Comparison of ENCODE assay signal across 12 cellular contexts in the genomic region with DNA sequence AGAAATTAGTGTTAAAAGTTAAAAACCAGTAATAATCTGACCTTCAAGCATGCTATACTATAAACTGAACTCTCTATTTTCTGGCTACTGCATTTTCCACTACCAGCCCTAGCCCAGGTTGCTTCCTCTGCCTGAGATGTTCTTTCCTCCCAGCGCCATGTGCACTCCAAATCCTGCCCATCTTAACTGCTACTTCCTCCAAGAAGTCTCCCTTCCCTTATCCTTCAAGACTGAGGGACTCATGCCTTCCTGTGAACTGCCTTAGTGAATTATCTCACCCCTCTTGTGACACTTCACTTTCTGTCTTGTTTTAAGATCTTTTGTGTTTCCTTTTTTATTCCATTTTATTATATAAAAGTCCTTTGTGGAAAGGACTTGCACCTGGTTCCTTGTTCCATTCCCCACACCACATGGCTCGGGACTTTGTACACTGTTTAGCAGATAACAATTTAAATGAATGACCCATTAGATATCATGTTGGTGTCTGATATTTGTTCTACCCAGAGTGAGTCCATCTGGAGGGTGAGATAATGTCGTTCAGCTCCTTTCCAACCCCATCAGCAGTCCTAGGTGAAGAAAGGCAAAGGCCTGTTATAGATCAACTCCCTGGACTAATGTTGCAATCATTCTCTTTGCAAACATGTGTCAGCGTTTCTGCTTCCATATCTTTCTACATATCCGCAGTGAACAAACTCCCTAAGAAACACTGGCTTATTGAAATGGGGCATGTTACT. TPM values are rescaled to one million over a fixed set of nuclear protein-coding genes. Genes with fewer than 3 reads are reported as not detected.
A peak's percentile ranks its signal among the peaks of the same experiment; 100 is the strongest.
DNase-seq lines count a peak whose midpoint lies in the region; ATAC-seq and TF ChIP-seq lines count a peak whose summit lies in the region.
"Had no signal": no experiment of that assay in that cellular context is flagged by ENCODE, and none has a peak within 500 bp of the region (broad histone marks: within the 10 kb centered on the region; RNA-seq: fewer than 3 reads in every experiment).

No MANE protein-coding gene starts in this region.

- no peaks in the 10 kb centered on the region for H3K9me3 ChIP-seq in BLaER1
- no peaks in the 10 kb centered on the region for H3K9me3 ChIP-seq in esophagus muscularis mucosa
- no peaks in the 10 kb centered on the region for H3K9me3 ChIP-seq in mucosa of rectum (ENCODE audit: control insufficient read depth in 2 of 2, low read length in 2 of 2)

- ATAC-seq in GM19324 (IDR thresholded peaks at IDR 0.05; ENCODE audit: low FRiP score, unreplicated experiment) (no peak), HG02798 (IDR thresholded peaks at IDR 0.05; ENCODE audit: poor library complexity, unreplicated experiment) (no peak), GM18861 (IDR thresholded peaks at IDR 0.05; ENCODE audit: unreplicated experiment) (no peak)
- ATAC-seq: effector memory CD8-positive, alpha-beta T cell had no signal

- DNase-seq in NOMO-1 treated with dmso at 0.1 percent for 144 hours (lab: John Stamatoyannopoulos, UW; ENCODE audit: unreplicated experiment) (peak; percentile 52), esophagus muscularis mucosa (ENCODE audit: extremely low spot score) (peak; percentile 62)
- no peak for DNase-seq in activated CD8-positive, alpha-beta memory T cell treated with anti-CD3 and anti-CD28 coated beads, Interleukin-2, amount 50 U/mL, for 4 hours
- DNase-seq: activated CD4-positive, alpha-beta memory T cell treated with anti-CD3 and anti-CD28 coated beads for 36 hours; effector memory CD8-positive, alpha-beta T cell; NCI-H446 treated with DMSO at 0.1 percent for 48 hours; stimulated activated CD4-positive, alpha-beta T cell treated with anti-CD3 and anti-CD28 coated beads, Interleukin-15, amount 100 ng/mL, for 24 hours had no signal

- no peak for TF ChIP-seq CTCF in esophagus muscularis mucosa (IDR thresholded peaks at IDR 0.05)

- H3K4me1 ChIP-seq in BLaER1 (peaks cover 34% of the 10 kb centered on the region), esophagus muscularis mucosa (peaks cover 0 to 12% (median 1%) of the 10 kb centered on the region in 4 donors), mucosa of rectum (ENCODE audit: control insufficient read depth in 2 of 2, insufficient read depth in 2 of 2, low read length in 2 of 2) (peaks cover 9 to 24% of the 10 kb centered on the region in 2 donors)

- TF ChIP-seq EP300 in esophagus muscularis mucosa (IDR thresholded peaks at IDR 0.05), result no peak

- H4K20me1 ChIP-seq in BLaER1, result no peaks in the 10 kb centered on the region

- H3K4me3 ChIP-seq in BLaER1 (no peak overlapping the region), esophagus muscularis mucosa (no peak overlapping the region), mucosa of rectum (ENCODE audit: low read length in 2 of 2) (no peak overlapping the region)

- H3K27me3 ChIP-seq in BLaER1 (no peaks in the 10 kb centered on the region), esophagus muscularis mucosa (no peaks in the 10 kb centered on the region), mucosa of rectum (ENCODE audit: control insufficient read depth in 2 of 2, insufficient read depth in 2 of 2, low read length in 2 of 2) (no peaks in the 10 kb centered on the region)

- no peak for TF ChIP-seq POLR2A in esophagus muscularis mucosa (IDR thresholded peaks at IDR 0.05; ENCODE audit: low read depth)

- no peak overlapping the region for H3K9ac ChIP-seq in BLaER1
- H3K9ac ChIP-seq in mucosa of rectum (ENCODE audit: low read depth in 1 of 2, low read length in 2 of 2), result peak overlapping the region in 1 of 2 donors; percentile 7

- intact Hi-C loops in esophagus muscularis mucosa (cut with DNase I), result no loop called here

- WGBS in esophagus muscularis mucosa, result 51% methylated on average over 5 of the region's 5 CpGs

- H3K36me3 ChIP-seq in BLaER1 (no peaks in the 10 kb centered on the region), esophagus muscularis mucosa (no peaks in the 10 kb centered on the region), mucosa of rectum (ENCODE audit: control insufficient read depth in 2 of 2, insufficient read depth in 2 of 2, low read length in 2 of 2) (no peaks in the 10 kb centered on the region)

- H3K4me2 ChIP-seq in BLaER1, result peak overlapping the region; percentile 78

- H3K27ac ChIP-seq in BLaER1 (peak overlapping the region; percentile 23; the same call in 1 of the 2 replicates), esophagus muscularis mucosa (replicated peaks in 1 of 4) (peak overlapping the region in 1 of 4 donors; percentile 36), mucosa of rectum (ENCODE audit: low read depth in 2 of 2, low read length in 2 of 2) (peak overlapping the region; percentile 75 to 77)

RNA-seq across cellular contexts. Expression of a gene that starts 20.9 kb away (rescaled TPM):
- 10 to 100 TPM; 27.4 to 73.4 (median 52.7) TPM for total RNA-seq in esophagus muscularis mucosa
